4 cellular contexts compared by ENCODE assay signal in genomic region chr5:166270712-166271111, GRCh38.
"Had no signal": no experiment of that assay in that cellular context is flagged by ENCODE, and none has a peak within 500 bp of the region (broad histone marks: within the 10 kb centered on the region; RNA-seq: fewer than 3 reads in every experiment).

No MANE protein-coding gene starts in this region.

- DNase-seq: IMR-90 had no signal

- ATAC-seq: HepG2, K562 had no signal

- H3K4me3 ChIP-seq: K562 had no signal

- H3K27ac ChIP-seq: HL-60 had no signal
